Comparison of ENCODE assay signal across 11 cellular contexts in genomic region chr17:50468120-50469004, GRCh38. TPM values are rescaled to one million over a fixed set of nuclear protein-coding genes. Genes with fewer than 3 reads are reported as not detected.
DNase-seq lines count a peak whose midpoint lies in the region; ATAC-seq, FAIRE-seq and TF ChIP-seq lines count a peak whose summit lies in the region.
"Had no signal": no experiment of that assay in that cellular context is flagged by ENCODE, and none has a peak within 500 bp of the region (broad histone marks: within the 10 kb centered on the region; RNA-seq: fewer than 3 reads in every experiment).

CHAD (minus strand) TSS chr17:50468880; CDS start chr17:50468813, 67 bp downstream.

- no peak for TF ChIP-seq CTCF in GM20000 (IDR thresholded peaks at IDR 0.05; ENCODE audit: extremely low read depth, missing control alignments)
- no peak for TF ChIP-seq CTCF in brain microvascular endothelial cell (IDR thresholded peaks at IDR 0.05; ENCODE audit: low read depth, low read length, missing control alignments)
- TF ChIP-seq CTCF in kidney (IDR thresholded peaks at IDR 0.05; ENCODE audit: borderline replicate concordance, extremely low read depth, insufficient read depth): no peak

- H3K4me3 ChIP-seq in brain microvascular endothelial cell (ENCODE audit: low read depth, low read length) (peak within 1 kb of the TSS; percentile 40), kidney (ENCODE audit: low read length in 2 of 2) (no peak within 1 kb of the TSS), skin epidermis (peak within 1 kb of the TSS in 6 of 7 experiments; percentile 0 to 29 (median 8))

- no peak within 1 kb of the TSS for H3K27ac ChIP-seq in brain microvascular endothelial cell
- no peak within 1 kb of the TSS for H3K27ac ChIP-seq in kidney (ENCODE audit: low read depth in 2 of 2, low read length in 2 of 2)
- H3K27ac ChIP-seq in skin epidermis: peak within 1 kb of the TSS in 1 of 21 experiments; percentile 46

- H3K36me3 ChIP-seq in brain microvascular endothelial cell (replicated peaks): no peaks in the 10 kb centered on the region
- H3K36me3 ChIP-seq in kidney (ENCODE audit: control insufficient read depth in 1 of 2, insufficient read depth in 2 of 2, low read length in 2 of 2): peaks cover 4 to 20% of the 10 kb centered on the region in 2 donors

- no peaks in the 10 kb centered on the region for H3K9me3 ChIP-seq in kidney (ENCODE audit: control insufficient read depth in 1 of 2, low read length in 2 of 2)

- H3K9ac ChIP-seq in kidney (ENCODE audit: low read length in 2 of 2): no peak within 1 kb of the TSS

- peaks cover 10% of the 10 kb centered on the region in 2 donors for H3K4me1 ChIP-seq in kidney (ENCODE audit: control insufficient read depth in 1 of 2, insufficient read depth in 1 of 2, low read depth in 1 of 2, low read length in 2 of 2)

- intact Hi-C loops in kidney (cut with DNase I): no loop called here

- in situ Hi-C loops in brain microvascular endothelial cell (cut with HindIII; ENCODE audit: low pct_ligation_motif_present, low sequenced_read_pairs): no loop called here

- FAIRE-seq in kidney (lab: Jason Lieb, UNC): no peak

- no peak for ATAC-seq in HG03025 (IDR thresholded peaks at IDR 0.05; ENCODE audit: low FRiP score, unreplicated experiment)
- ATAC-seq in GM21717 (IDR thresholded peaks at IDR 0.05; ENCODE audit: unreplicated experiment): no peak

- H3K27me3 ChIP-seq in brain microvascular endothelial cell (replicated peaks): peaks cover 21% of the 10 kb centered on the region

- DNase-seq in GM20000 (ENCODE audit: low spot score) (peak; percentile 63), brain microvascular endothelial cell (no peak), kidney (peak; percentile 78), NCI-H1417 (lab: John Stamatoyannopoulos, UW) (no peak), NCI-H146 (lab: John Stamatoyannopoulos, UW) (no peak)
- DNase-seq: activated CD4-positive, alpha-beta T cell treated with anti-CD3 and anti-CD28 coated beads for 4 hours; NCI-H1694 treated with DMSO at 0.1 percent for 48 hours; stimulated activated CD4-positive, alpha-beta T cell treated with anti-CD3 and anti-CD28 coated beads, Interleukin-1b, Interleukin-23, amount 100 ng/mL, for 48 hours had no signal

RNA-seq across cellular contexts. Expression of gene CHAD, which starts in this region (rescaled TPM):
- total RNA-seq in kidney: 0.22 TPM
- 0.43 TPM for polyA plus RNA-seq in kidney (ENCODE audit: insufficient read depth, low read depth, low replicate concordance)

Comparison
In these comparisons a context has a peak if more than half of its experiments do, and no peak if none do; other contexts are left out.
1. Peak in DNase-seq in kidney; RNA of the gene not detected or under 1 TPM.
2. H3K4me3 ChIP-seq: peak in brain microvascular endothelial cell (single experiment) and skin epidermis (6 of 7); none in kidney (0 of 2).